1 cellular context compared by ENCODE assay signal in the genomic region with DNA sequence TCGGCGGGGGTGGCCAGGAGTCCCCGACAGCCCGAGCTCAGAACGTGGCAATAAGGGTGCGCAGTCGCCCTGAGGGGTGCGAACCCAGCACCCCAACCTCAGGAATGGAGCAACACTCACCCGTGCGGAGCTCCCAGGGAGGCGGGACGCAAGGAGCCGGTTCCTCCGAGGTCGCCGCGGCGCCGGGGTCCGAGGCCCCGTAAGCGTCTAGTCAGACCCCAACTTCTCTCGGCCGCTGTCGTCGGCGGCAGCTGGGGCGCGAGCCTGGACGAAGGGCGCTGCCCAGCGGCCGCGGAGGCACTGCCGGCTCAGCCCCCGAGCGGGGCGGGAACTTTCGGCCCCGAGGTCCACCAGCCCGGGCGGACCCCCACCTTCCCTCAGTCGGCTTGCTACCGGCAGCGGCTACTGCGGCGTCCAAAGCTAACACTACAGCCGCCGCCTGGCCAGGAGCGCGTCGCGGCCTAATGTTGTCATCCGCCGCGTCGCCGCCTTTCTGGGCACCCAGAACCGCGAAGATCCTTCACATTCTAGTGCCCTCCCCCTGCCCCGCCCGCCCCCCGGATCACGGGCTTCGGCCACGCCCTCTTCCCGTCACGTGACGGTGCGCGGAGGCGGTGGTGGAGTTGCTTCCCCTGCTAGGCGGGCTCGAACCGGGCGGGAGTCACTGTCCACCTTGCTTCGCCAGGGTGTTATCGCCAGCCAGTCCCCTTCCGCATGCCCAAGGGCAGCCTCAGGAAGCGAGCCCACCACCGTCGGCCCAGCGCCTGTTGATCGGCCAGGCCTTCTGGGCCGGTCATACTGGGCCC.
TF ChIP-seq lines count a peak whose summit lies in the region.

A gene with protein sequence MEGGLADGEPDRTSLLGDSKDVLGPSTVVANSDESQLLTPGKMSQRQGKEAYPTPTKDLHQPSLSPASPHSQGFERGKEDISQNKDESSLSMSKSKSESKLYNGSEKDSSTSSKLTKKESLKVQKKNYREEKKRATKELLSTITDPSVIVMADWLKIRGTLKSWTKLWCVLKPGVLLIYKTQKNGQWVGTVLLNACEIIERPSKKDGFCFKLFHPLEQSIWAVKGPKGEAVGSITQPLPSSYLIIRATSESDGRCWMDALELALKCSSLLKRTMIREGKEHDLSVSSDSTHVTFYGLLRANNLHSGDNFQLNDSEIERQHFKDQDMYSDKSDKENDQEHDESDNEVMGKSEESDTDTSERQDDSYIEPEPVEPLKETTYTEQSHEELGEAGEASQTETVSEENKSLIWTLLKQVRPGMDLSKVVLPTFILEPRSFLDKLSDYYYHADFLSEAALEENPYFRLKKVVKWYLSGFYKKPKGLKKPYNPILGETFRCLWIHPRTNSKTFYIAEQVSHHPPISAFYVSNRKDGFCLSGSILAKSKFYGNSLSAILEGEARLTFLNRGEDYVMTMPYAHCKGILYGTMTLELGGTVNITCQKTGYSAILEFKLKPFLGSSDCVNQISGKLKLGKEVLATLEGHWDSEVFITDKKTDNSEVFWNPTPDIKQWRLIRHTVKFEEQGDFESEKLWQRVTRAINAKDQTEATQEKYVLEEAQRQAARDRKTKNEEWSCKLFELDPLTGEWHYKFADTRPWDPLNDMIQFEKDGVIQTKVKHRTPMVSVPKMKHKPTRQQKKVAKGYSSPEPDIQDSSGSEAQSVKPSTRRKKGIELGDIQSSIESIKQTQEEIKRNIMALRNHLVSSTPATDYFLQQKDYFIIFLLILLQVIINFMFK (minus strand): TSS at position 495 of the 806 bp plus-strand sequence. CDS start 72,220 bp downstream, outside the sequence.

TF ChIP-seq in A549, 52 proteins besides CTCF, POLR2A, EP300 and RAD21 (continued from another document):
- TF ChIP-seq, protein P1, sequence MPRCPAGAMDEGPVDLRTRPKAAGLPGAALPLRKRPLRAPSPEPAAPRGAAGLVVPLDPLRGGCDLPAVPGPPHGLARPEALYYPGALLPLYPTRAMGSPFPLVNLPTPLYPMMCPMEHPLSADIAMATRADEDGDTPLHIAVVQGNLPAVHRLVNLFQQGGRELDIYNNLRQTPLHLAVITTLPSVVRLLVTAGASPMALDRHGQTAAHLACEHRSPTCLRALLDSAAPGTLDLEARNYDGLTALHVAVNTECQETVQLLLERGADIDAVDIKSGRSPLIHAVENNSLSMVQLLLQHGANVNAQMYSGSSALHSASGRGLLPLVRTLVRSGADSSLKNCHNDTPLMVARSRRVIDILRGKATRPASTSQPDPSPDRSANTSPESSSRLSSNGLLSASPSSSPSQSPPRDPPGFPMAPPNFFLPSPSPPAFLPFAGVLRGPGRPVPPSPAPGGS (IDR thresholded peaks at IDR 0.05) = peak; percentile 92; the same call in 2 of the 3 replicates
- TF ChIP-seq FOSL2 (IDR thresholded peaks at IDR 0.05) (no peak), FOSL2 (CRISPR knock-in tag; IDR thresholded peaks at IDR 0.05) (no peak), BHLHE40 (IDR thresholded peaks at IDR 0.05; ENCODE audit: low read depth, low read length) (peak; percentile 42; the same call in 1 of the 2 replicates), KDM5A (IDR thresholded peaks at IDR 0.05) (peak; percentile 87), HDAC2 (IDR thresholded peaks at IDR 0.05) (no peak), MYC (IDR thresholded peaks at IDR 0.05; ENCODE audit: borderline replicate concordance, low read length) (no peak), GATA3 (IDR thresholded peaks at IDR 0.05; ENCODE audit: borderline replicate concordance) (no peak), JUN (IDR thresholded peaks at IDR 0.05) (peak; percentile 40 to 83; a peak in 4 of 5 replicates)
- TF ChIP-seq, protein P2, sequence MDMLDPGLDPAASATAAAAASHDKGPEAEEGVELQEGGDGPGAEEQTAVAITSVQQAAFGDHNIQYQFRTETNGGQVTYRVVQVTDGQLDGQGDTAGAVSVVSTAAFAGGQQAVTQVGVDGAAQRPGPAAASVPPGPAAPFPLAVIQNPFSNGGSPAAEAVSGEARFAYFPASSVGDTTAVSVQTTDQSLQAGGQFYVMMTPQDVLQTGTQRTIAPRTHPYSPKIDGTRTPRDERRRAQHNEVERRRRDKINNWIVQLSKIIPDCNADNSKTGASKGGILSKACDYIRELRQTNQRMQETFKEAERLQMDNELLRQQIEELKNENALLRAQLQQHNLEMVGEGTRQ (IDR thresholded peaks at IDR 0.05) = peak; percentile 97
- TF ChIP-seq, protein P3, sequence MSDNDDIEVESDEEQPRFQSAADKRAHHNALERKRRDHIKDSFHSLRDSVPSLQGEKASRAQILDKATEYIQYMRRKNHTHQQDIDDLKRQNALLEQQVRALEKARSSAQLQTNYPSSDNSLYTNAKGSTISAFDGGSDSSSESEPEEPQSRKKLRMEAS (IDR thresholded peaks at IDR 0.05) = peak; percentile 78
- TF ChIP-seq, protein P4, sequence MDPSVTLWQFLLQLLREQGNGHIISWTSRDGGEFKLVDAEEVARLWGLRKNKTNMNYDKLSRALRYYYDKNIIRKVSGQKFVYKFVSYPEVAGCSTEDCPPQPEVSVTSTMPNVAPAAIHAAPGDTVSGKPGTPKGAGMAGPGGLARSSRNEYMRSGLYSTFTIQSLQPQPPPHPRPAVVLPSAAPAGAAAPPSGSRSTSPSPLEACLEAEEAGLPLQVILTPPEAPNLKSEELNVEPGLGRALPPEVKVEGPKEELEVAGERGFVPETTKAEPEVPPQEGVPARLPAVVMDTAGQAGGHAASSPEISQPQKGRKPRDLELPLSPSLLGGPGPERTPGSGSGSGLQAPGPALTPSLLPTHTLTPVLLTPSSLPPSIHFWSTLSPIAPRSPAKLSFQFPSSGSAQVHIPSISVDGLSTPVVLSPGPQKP (IDR thresholded peaks at IDR 0.05; ENCODE audit: low read depth, low read length) = no peak
